Comparison of ENCODE assay signal across 9 cellular contexts in the genomic region with DNA sequence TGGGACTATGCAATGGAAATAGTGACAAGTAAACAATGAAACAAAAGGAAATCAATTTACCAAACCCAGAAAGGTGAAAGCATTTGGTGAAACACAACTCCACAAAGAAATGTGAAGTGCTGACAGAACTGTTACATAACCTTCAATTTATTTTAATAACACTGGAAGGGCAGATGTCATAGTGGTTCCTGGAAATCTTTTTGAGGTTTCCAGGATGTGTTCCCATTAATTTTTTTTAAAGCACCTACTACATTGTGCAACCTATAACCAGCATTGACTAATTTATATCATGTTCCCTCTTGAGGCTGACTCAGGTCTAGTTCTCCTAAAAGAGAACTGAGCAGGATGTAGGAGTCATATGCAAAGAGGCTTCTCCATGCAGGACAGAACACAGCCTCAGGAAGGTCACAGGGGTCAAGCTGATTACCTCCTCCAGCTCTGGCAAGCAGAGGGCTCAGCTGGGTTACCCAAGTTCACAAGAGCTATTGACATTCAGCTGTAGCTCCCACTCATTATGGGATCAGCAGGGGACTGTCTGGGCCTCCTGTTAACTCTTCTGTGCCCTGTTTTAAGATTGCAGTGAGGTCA.
DNase-seq lines count a peak whose midpoint lies in the region; ATAC-seq, FAIRE-seq and TF ChIP-seq lines count a peak whose summit lies in the region.
"Had no signal": no experiment of that assay in that cellular context is flagged by ENCODE, and none has a peak within 500 bp of the region (broad histone marks: within the 10 kb centered on the region; RNA-seq: fewer than 3 reads in every experiment).

No MANE protein-coding gene starts in this region.

- TF ChIP-seq POLR2A in H54 (IDR thresholded peaks at IDR 0.05; ENCODE audit: low read depth, low read length) = no peak

- H3K9me3 ChIP-seq in effector memory CD4-positive, alpha-beta T cell (ENCODE audit: control insufficient read depth, low read length) = no peaks in the 10 kb centered on the region
- H3K9me3 ChIP-seq: prostate gland had no signal

- ATAC-seq in omental fat pad (ENCODE audit: low FRiP score) = peak; percentile 97
- no peak for ATAC-seq in GM18498 (IDR thresholded peaks at IDR 0.05; ENCODE audit: unreplicated experiment)

- no peak overlapping the region for H3K4me3 ChIP-seq in effector memory CD4-positive, alpha-beta T cell (ENCODE audit: insufficient read depth, low read depth, low read length, poor library complexity, severe bottlenecking)
- H3K4me3 ChIP-seq: prostate gland had no signal

- peak; percentile 50 for DNase-seq in H54 (ENCODE audit: insufficient read length, low spot score)
- peak; percentile 63 to 80 for DNase-seq in NCI-H524 (lab: John Stamatoyannopoulos, UW)
- peak; percentile 94 for DNase-seq in epithelial cell of prostate (ENCODE audit: low read depth, low spot score)
- no peak for DNase-seq in omental fat pad (ENCODE audit: low spot score)
- no peak for DNase-seq in effector memory CD4-positive, alpha-beta T cell
- no peak for DNase-seq in amygdala (lab: John Stamatoyannopoulos, UW)
- DNase-seq in AG08396 (ENCODE audit: low spot score) = no peak

- TF ChIP-seq CTCF in omental fat pad (IDR thresholded peaks at IDR 0.05) = no peak

- H3K36me3 ChIP-seq in effector memory CD4-positive, alpha-beta T cell (ENCODE audit: control insufficient read depth, insufficient read depth, low read length) = no peaks in the 10 kb centered on the region
- H3K36me3 ChIP-seq: prostate gland had no signal

- FAIRE-seq in H54 (lab: Jason Lieb, UNC) = peak; percentile 100

- no peaks in the 10 kb centered on the region for H3K27me3 ChIP-seq in effector memory CD4-positive, alpha-beta T cell (replicated peaks; ENCODE audit: control insufficient read depth, insufficient read depth, low read length, poor library complexity, severe bottlenecking)

- no peaks in the 10 kb centered on the region for H3K4me1 ChIP-seq in effector memory CD4-positive, alpha-beta T cell (ENCODE audit: control insufficient read depth, insufficient read depth, low read length, poor library complexity, severe bottlenecking)

- H3K27ac ChIP-seq in epithelial cell of prostate = peak overlapping the region; percentile 97
- no peak overlapping the region for H3K27ac ChIP-seq in effector memory CD4-positive, alpha-beta T cell (ENCODE audit: insufficient read depth, low read length, poor library complexity, severe bottlenecking)
- H3K27ac ChIP-seq: prostate gland had no signal

Comparison
In these comparisons a context has a peak if more than half of its experiments do, and no peak if none do; other contexts are left out.
1. DNase-seq: peak in H54 (single experiment), NCI-H524 (2 of 2) and epithelial cell of prostate (single experiment); none in omental fat pad (single experiment), effector memory CD4-positive, alpha-beta T cell (0 of 3), amygdala (0 of 56) and AG08396 (single experiment).